Comparison of ENCODE assay signal across 8 cellular contexts in the genomic region with DNA sequence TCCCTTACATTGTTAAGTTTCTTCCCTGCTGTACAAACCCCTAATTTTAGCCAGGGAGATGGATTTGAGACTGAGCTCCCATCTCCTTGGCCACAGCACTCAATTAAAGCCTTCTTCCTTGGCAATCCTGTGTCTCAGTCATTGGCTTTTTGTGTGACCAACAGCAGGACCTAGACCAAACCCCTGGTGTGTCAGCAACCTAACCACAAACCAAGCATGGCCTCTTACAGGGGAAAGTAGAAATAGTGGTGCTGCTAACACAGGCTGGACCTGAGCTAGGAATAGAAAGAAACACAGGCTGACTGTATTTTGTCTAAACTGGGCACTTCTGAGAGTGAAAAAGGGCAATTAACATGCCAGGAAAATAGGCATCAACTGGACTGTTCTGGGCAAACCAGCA. TPM values are rescaled to one million over a fixed set of nuclear protein-coding genes. Genes with fewer than 3 reads are reported as not detected.
DNase-seq lines count a peak whose midpoint lies in the region; ATAC-seq and TF ChIP-seq lines count a peak whose summit lies in the region.
"Had no signal": no experiment of that assay in that cellular context is flagged by ENCODE, and none has a peak within 500 bp of the region (broad histone marks: within the 10 kb centered on the region; RNA-seq: fewer than 3 reads in every experiment).

No MANE protein-coding gene starts in this region.

- H3K4me1 Mint-ChIP-seq in activated T-helper 17 cell treated with anti-CD3 and anti-CD28 coated beads, Interleukin-2, amount 50 U/mL, for 72 hours = peaks cover 7% of the 10 kb centered on the region

- H3K27ac Mint-ChIP-seq in activated T-helper 17 cell treated with anti-CD3 and anti-CD28 coated beads, Interleukin-2, amount 50 U/mL, for 72 hours = no peak overlapping the region

- H3K36me3 Mint-ChIP-seq in activated T-helper 17 cell treated with anti-CD3 and anti-CD28 coated beads, Interleukin-2, amount 50 U/mL, for 72 hours (ENCODE audit: low read depth) = no peaks in the 10 kb centered on the region

- ATAC-seq in GM18867 (IDR thresholded peaks at IDR 0.05; ENCODE audit: unreplicated experiment) (peak; percentile 60), HG03196 (IDR thresholded peaks at IDR 0.05; ENCODE audit: unreplicated experiment) (no peak)
- ATAC-seq in activated T-helper 17 cell treated with anti-CD3 and anti-CD28 coated beads, Interleukin-2, amount 50 U/mL, for 72 hours (replicated peaks) = peak; percentile 80

- H3K27me3 ChIP-seq in HL-60 (ENCODE audit: insufficient read depth, poor library complexity, severe bottlenecking) = no peaks in the 10 kb centered on the region

- H3K4me3 Mint-ChIP-seq in activated T-helper 17 cell treated with anti-CD3 and anti-CD28 coated beads, Interleukin-2, amount 50 U/mL, for 72 hours = no peak overlapping the region

- peaks cover 6% of the 10 kb centered on the region for H3K9me3 Mint-ChIP-seq in activated T-helper 17 cell treated with anti-CD3 and anti-CD28 coated beads, Interleukin-2, amount 50 U/mL, for 72 hours

- no peak overlapping the region for H3K4me3 ChIP-seq in HL-60 (replicated peaks; ENCODE audit: insufficient read depth, low read length)

- DNase-seq in HL-60 (ENCODE audit: low read depth in 1 of 2, low spot score in 1 of 2) (peak in 1 of 2 experiments; percentile 88), renal cortical epithelial cell (ENCODE audit: low read depth) (peak; percentile 58), D341Med (ENCODE audit: low spot score) (no peak), NCI-H526 treated with DMSO at 0.1 percent for 48 hours (lab: John Stamatoyannopoulos, UW) (no peak)
- DNase-seq: activated effector memory CD4-positive, alpha-beta T cell treated with anti-CD3 and anti-CD28 coated beads, Interleukin-2, amount 50 U/mL, for 16 hours had no signal

- no peaks in the 10 kb centered on the region for H3K27me3 Mint-ChIP-seq in activated T-helper 17 cell treated with anti-CD3 and anti-CD28 coated beads, Interleukin-2, amount 50 U/mL, for 72 hours

- TF ChIP-seq CTCF in HL-60 (IDR thresholded peaks at IDR 0.05; ENCODE audit: insufficient read depth, low read length) = no peak

- H3K27ac ChIP-seq in HL-60 (replicated peaks) = peak overlapping the region; percentile 54

RNA-seq across cellular contexts. Expression of a gene that starts 37.9 kb away (rescaled TPM):
- 10 to 100 TPM; 24.2 to 27.5 TPM for total RNA-seq in activated T-helper 17 cell treated with anti-CD3 and anti-CD28 coated beads, Interleukin-2, amount 50 U/mL, for 72 hours
- 8.7 TPM in 2 replicates for total RNA-seq in renal cortical epithelial cell
